ENCODE assay signal across 1 cellular context in genomic region chr19:6678690-6679109, GRCh38.
TF ChIP-seq lines count a peak whose summit lies in the region.

No MANE protein-coding gene starts in this region.

TF ChIP-seq in WTC11, 78 proteins besides CTCF, POLR2A, EP300 and RAD21 (continued from another document):
- TF ChIP-seq AFF4 (CRISPR knock-in tag; IDR thresholded peaks at IDR 0.05; ENCODE audit: borderline replicate concordance): no peak
- TF ChIP-seq HMGXB4 (CRISPR knock-in tag; IDR thresholded peaks at IDR 0.05): no peak
- no peak for TF ChIP-seq USF1 (CRISPR knock-in tag; IDR thresholded peaks at IDR 0.05)
- no peak for TF ChIP-seq ZNF671 (CRISPR knock-in tag; IDR thresholded peaks at IDR 0.05)
- no peak for TF ChIP-seq NR3C1 (CRISPR knock-in tag; conservative IDR thresholded peaks at IDR 0.05; ENCODE audit: low read depth)
- TF ChIP-seq FOXP1 (CRISPR knock-in tag; IDR thresholded peaks at IDR 0.05; ENCODE audit: borderline replicate concordance): no peak
- no peak for TF ChIP-seq NR2C2 (CRISPR knock-in tag; IDR thresholded peaks at IDR 0.05)
- no peak for TF ChIP-seq EMX1 (CRISPR knock-in tag; IDR thresholded peaks at IDR 0.05)
- TF ChIP-seq RORB (CRISPR knock-in tag; IDR thresholded peaks at IDR 0.05): no peak
- TF ChIP-seq TCF7 (CRISPR knock-in tag; IDR thresholded peaks at IDR 0.05; ENCODE audit: low read depth): no peak
